Comparison of ENCODE assay signal across 8 cellular contexts in the genomic region with DNA sequence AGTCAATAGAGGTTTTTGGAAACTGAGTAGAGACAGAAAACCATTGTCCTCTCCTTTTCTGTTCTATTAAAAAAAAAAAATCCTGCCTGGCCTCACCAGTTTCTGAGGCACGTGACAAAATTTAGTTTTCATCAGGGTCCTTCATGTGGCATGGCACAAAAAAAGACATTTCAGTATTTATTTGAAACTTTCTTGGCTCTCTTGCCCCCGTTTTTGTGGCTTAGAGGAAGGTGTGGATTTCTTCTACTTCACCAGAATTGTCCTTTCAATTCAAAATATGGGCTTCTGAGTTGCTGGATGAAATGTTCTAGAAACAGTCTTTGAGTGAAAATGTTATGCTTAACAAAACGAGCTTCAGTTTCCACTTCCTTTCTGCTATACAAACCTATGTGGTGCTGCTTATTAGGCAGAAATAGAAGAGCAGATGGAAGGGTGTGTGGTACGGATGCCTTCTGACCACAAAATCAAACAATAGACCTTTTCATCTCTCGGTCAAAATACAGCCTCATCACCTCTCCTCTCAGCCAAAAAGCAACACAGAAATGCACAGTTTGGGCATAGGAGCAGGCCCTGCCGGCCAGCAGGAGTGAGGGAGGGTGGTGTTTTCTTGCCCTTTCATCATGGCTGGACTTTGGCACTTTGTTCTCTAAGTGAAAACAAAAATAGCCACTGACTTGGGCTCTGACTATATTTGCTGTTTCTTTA.
DNase-seq lines count a peak whose midpoint lies in the region; ATAC-seq, FAIRE-seq and TF ChIP-seq lines count a peak whose summit lies in the region.

No MANE protein-coding gene starts in this region.

- no peak for TF ChIP-seq POLR2A in HepG2 (IDR thresholded peaks at IDR 0.05; ENCODE audit: insufficient read depth in 1 of 2, low read depth in 2 of 2, low read length in 2 of 2)

- H3K4me2 ChIP-seq in PC-3 (ENCODE audit: low read length) (peak overlapping the region; percentile 14; the same call in 1 of the 2 replicates), HepG2 (ENCODE audit: low read depth, low read length) (peak overlapping the region; percentile 68)

- intact Hi-C loops in PC-3 (cut with micrococcal nuclease), result no loop called here
- intact Hi-C loops in HepG2 (cut with micrococcal nuclease; ENCODE audit: unreplicated experiment), result no loop called here

- no peaks in the 10 kb centered on the region for H4K20me1 ChIP-seq in PC-3 (ENCODE audit: low read length)
- H4K20me1 ChIP-seq in HepG2 (ENCODE audit: insufficient read depth, low read length), result no peaks in the 10 kb centered on the region

- H2AFZ ChIP-seq in PC-3 (ENCODE audit: low read length) (no peak overlapping the region), HepG2 (ENCODE audit: low read length) (peak overlapping the region; percentile 51)

- no peaks in the 10 kb centered on the region for H3K36me3 ChIP-seq in PC-3 (ENCODE audit: low read depth, low read length)
- H3K36me3 ChIP-seq in HepG2 (replicated peaks in 1 of 2; ENCODE audit: control insufficient read depth in 1 of 2, insufficient read depth in 2 of 2, low read length in 2 of 2), result no peaks in the 10 kb centered on the region

- H3K79me2 ChIP-seq in PC-3 (ENCODE audit: low read length), result peaks cover 39% of the 10 kb centered on the region
- H3K79me2 ChIP-seq in HepG2 (ENCODE audit: insufficient read depth, low read length), result no peaks in the 10 kb centered on the region

- H3K9me2 ChIP-seq in PC-3 (replicated peaks; ENCODE audit: low read length), result no peaks in the 10 kb centered on the region

- CTCF ChIA-PET in PC-3 (lab: Charles Lee) (no interaction called here), HepG2 (lab: Yijun Ruan, JAX; ENCODE audit: low intra/inter-chr PET ratio, low total read pairs) (no interaction called here)

- FAIRE-seq in HepG2 (lab: Jason Lieb, UNC), result peak; percentile 89

- TF ChIP-seq CTCF in PC-3 (conservative IDR thresholded peaks at IDR 0.05; ENCODE audit: low read depth, low read length) (no peak), HepG2 (CRISPR knock-in tag; IDR thresholded peaks at IDR 0.05) (no peak)

- TF ChIP-seq EP300 in HepG2 (IDR thresholded peaks at IDR 0.05; ENCODE audit: low read depth in 2 of 2, low read length in 2 of 2) (peak in 1 of 2 experiments; percentile 40; a peak in 1 of 4 replicates), HepG2 (CRISPR knock-in tag; IDR thresholded peaks at IDR 0.05; ENCODE audit: borderline replicate concordance) (no peak)

- 7% methylated on average over 6 of the region's 6 CpGs for WGBS in HepG2 (ENCODE audit: low lambda C conversion rate)

- no peaks in the 10 kb centered on the region for H3F3A ChIP-seq in PC-3 (ENCODE audit: low read length, unreplicated experiment)

- H3K9ac ChIP-seq in PC-3 (ENCODE audit: low read length) (no peak overlapping the region), HepG2 (ENCODE audit: insufficient read depth, low read depth, low read length) (no peak overlapping the region)

- peaks cover 46% of the 10 kb centered on the region for H3K4me1 ChIP-seq in PC-3 (ENCODE audit: insufficient read depth, low read length)
- peaks cover 36% of the 10 kb centered on the region for H3K4me1 ChIP-seq in HepG2 (ENCODE audit: insufficient read depth, low read length)

- H3K9me3 ChIP-seq in PC-3 (ENCODE audit: low read length) (no peaks in the 10 kb centered on the region), HepG2 (ENCODE audit: low read length) (no peaks in the 10 kb centered on the region)

- no TSS peak for BruUV-seq in PC-3 (replicated peaks; lab: Mats Ljungman, UMichigan)
- BruUV-seq in HepG2 (replicated peaks; lab: Mats Ljungman, UMichigan), result no TSS peak

- in situ Hi-C loops in HepG2 (cut with HindIII; ENCODE audit: extremely low pct_ligation_motif_present, low pct_unique_long_range_greater_than_20kb), result no loop called here

- H3K27ac ChIP-seq in PC-3 (ENCODE audit: low read length) (no peak overlapping the region), HepG2 (ENCODE audit: extremely low read length, insufficient read depth, low read length) (no peak overlapping the region)

- ATAC-seq in GM19467 (IDR thresholded peaks at IDR 0.05; ENCODE audit: unreplicated experiment), result peak; percentile 34
- ATAC-seq in PC-3, result peak; percentile 8; the same call in 1 of the 2 replicates
- ATAC-seq in HepG2, result peak; percentile 92

- POLR2A ChIA-PET in PC-3 (lab: Charles Lee; ENCODE audit: unreplicated experiment) (interaction anchor here (0.7 kb wide), 1 partner anchor 114 kb away, joined by 4 read pairs; no protein-coding TSS in a partner anchor), HepG2 (lab: Yijun Ruan, JAX) (interaction anchor here (0.6 kb wide), 1 partner anchor 8 kb away, joined by 3 read pairs; no protein-coding TSS in a partner anchor)

- no peak overlapping the region for H3K4me3 ChIP-seq in PC-3 (ENCODE audit: low read length)
- H3K4me3 ChIP-seq in HepG2 (replicated peaks in 1 of 3; ENCODE audit: insufficient read depth in 1 of 3, low read depth in 2 of 3, low read length in 3 of 3), result peak overlapping the region in 2 of 3 experiments; percentile 1 to 38; a peak in 2 of 6 replicates

- DNase-seq in DMS 273 treated with DMSO at 0.1 percent for 48 hours (lab: John Stamatoyannopoulos, UW) (peak; percentile 55), PC-3 (peak; percentile 46), HepG2 (ENCODE audit: low spot score) (peak; percentile 78), NCI-H146 (lab: John Stamatoyannopoulos, UW) (no peak), HuH-7.5 (ENCODE audit: low spot score) (no peak), cerebellum (ENCODE audit: low spot score) (no peak), SHP77 treated with DMSO at 0.1 percent for 48 hours (lab: John Stamatoyannopoulos, UW) (no peak)

- H3K27me3 ChIP-seq in PC-3 (ENCODE audit: low read length), result no peaks in the 10 kb centered on the region
- no peaks in the 10 kb centered on the region for H3K27me3 ChIP-seq in HepG2 (ENCODE audit: control insufficient read depth in 1 of 2, insufficient read depth in 2 of 2, low read length in 2 of 2)

- TF ChIP-seq RAD21 in HepG2 (CRISPR knock-in tag; IDR thresholded peaks at IDR 0.05), result no peak

TF ChIP-seq in HepG2, 621 proteins besides CTCF, POLR2A, EP300 and RAD21 (continues in another document):
- TF ChIP-seq TP53 (CRISPR knock-in tag; conservative IDR thresholded peaks at IDR 0.05) (no peak), ZGPAT (CRISPR knock-in tag; IDR thresholded peaks at IDR 0.05) (peak; percentile 39; the same call in 1 of the 2 replicates), KLF9 (CRISPR knock-in tag; IDR thresholded peaks at IDR 0.05; ENCODE audit: low read depth) (no peak), ZNF331 (CRISPR knock-in tag; IDR thresholded peaks at IDR 0.05) (peak; percentile 46; the same call in 1 of the 2 replicates), SOX13 (IDR thresholded peaks at IDR 0.05) (no peak), SOX13 (CRISPR knock-in tag; conservative IDR thresholded peaks at IDR 0.05 in 1 of 2, IDR thresholded peaks at IDR 0.05 in 1 of 2) (peak in 1 of 2 experiments; percentile 70; a peak in 2 of 4 replicates), XRCC5 (optimal IDR thresholded peaks at IDR 0.05; ENCODE audit: low read length) (peak; percentile 63), NR0B2 (CRISPR knock-in tag; IDR thresholded peaks at IDR 0.05) (no peak), MXD4 (CRISPR knock-in tag; IDR thresholded peaks at IDR 0.05) (0 out of 2 replicates have a peak, but pooled peaks have one; percentile 39), GATAD1 (CRISPR knock-in tag; IDR thresholded peaks at IDR 0.05) (no peak), TCF7 (IDR thresholded peaks at IDR 0.05; ENCODE audit: low read depth) (peak; percentile 62)
- TF ChIP-seq, protein P1, sequence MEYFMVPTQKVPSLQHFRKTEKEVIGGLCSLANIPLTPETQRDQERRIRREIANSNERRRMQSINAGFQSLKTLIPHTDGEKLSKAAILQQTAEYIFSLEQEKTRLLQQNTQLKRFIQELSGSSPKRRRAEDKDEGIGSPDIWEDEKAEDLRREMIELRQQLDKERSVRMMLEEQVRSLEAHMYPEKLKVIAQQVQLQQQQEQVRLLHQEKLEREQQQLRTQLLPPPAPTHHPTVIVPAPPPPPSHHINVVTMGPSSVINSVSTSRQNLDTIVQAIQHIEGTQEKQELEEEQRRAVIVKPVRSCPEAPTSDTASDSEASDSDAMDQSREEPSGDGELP (IDR thresholded peaks at IDR 0.05; ENCODE audit: borderline replicate concordance, low read depth), result no peak
- TF ChIP-seq, protein P2, sequence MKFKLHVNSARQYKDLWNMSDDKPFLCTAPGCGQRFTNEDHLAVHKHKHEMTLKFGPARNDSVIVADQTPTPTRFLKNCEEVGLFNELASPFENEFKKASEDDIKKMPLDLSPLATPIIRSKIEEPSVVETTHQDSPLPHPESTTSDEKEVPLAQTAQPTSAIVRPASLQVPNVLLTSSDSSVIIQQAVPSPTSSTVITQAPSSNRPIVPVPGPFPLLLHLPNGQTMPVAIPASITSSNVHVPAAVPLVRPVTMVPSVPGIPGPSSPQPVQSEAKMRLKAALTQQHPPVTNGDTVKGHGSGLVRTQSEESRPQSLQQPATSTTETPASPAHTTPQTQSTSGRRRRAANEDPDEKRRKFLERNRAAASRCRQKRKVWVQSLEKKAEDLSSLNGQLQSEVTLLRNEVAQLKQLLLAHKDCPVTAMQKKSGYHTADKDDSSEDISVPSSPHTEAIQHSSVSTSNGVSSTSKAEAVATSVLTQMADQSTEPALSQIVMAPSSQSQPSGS (CRISPR knock-in tag; IDR thresholded peaks at IDR 0.05), result peak; percentile 46; the same call in 1 of the 2 replicates

Comparison
In these comparisons a context has a peak if more than half of its experiments do, and no peak if none do; other contexts are left out.
1. DNase-seq: peak in DMS 273 treated with DMSO at 0.1 percent for 48 hours (single experiment), PC-3 (single experiment) and HepG2 (single experiment); none in NCI-H146 (single experiment), HuH-7.5 (single experiment), cerebellum (single experiment) and SHP77 treated with DMSO at 0.1 percent for 48 hours (single experiment).
2. ATAC-seq: peak in every context shown above with its lines; median percentile 92 in HepG2; 34 in GM19467; 8 in PC-3.